8 cellular contexts compared by ENCODE assay signal in genomic region chr4:79042079-79042674, GRCh38.
A peak's percentile ranks its signal among the peaks of the same experiment; 100 is the strongest.
DNase-seq lines count a peak whose midpoint lies in the region; FAIRE-seq and TF ChIP-seq lines count a peak whose summit lies in the region.

No MANE protein-coding gene starts in this region.

- H3K4me3 ChIP-seq in AG09309 (ENCODE audit: control insufficient read depth, low read depth, low read length) (no peak overlapping the region), fibroblast of lung (replicated peaks in 1 of 4; ENCODE audit: control extremely low read depth in 1 of 4, insufficient read depth in 1 of 4, low read depth in 3 of 4, low read length in 4 of 4) (no peak overlapping the region), retinal pigment epithelial cell (ENCODE audit: low read length) (no peak overlapping the region)

- no peak overlapping the region for H3K9ac ChIP-seq in fibroblast of lung (ENCODE audit: insufficient read depth, low read length)

- no peaks in the 10 kb centered on the region for H3K9me3 ChIP-seq in fibroblast of lung (ENCODE audit: control insufficient read depth, insufficient read depth, low read depth, low read length)

- TF ChIP-seq CTCF in AG09309 (IDR thresholded peaks at IDR 0.05; ENCODE audit: control insufficient read depth, insufficient read depth, low read depth, low read length, missing control alignments) = peak; percentile 55
- TF ChIP-seq CTCF in fibroblast of lung (conservative IDR thresholded peaks at IDR 0.05 in 1 of 2, IDR thresholded peaks at IDR 0.05 in 1 of 2; ENCODE audit: low read depth in 1 of 2, low read length in 2 of 2) = peak; percentile 30 to 56
- peak; percentile 62 for TF ChIP-seq CTCF in retinal pigment epithelial cell (conservative IDR thresholded peaks at IDR 0.05; ENCODE audit: low read depth, low read length)

- H3K4me2 ChIP-seq in fibroblast of lung (ENCODE audit: extremely low read depth, insufficient read depth, low read length) = no peak overlapping the region

- no peaks in the 10 kb centered on the region for H3K36me3 ChIP-seq in fibroblast of lung (ENCODE audit: control insufficient read depth, insufficient read depth, low read length)

- no peak for FAIRE-seq in GM19239 (lab: Jason Lieb, UNC)

- DNase-seq in AG09309 (ENCODE audit: low read depth) = no peak
- peak; percentile 24 for DNase-seq in HEK293T (ENCODE audit: extremely low spot score)
- peak; percentile 87 for DNase-seq in OCI-M1 (lab: John Stamatoyannopoulos, UW)
- DNase-seq in fibroblast of lung (ENCODE audit: low read depth in 2 of 2) = peak; percentile 16 to 54
- DNase-seq in retinal pigment epithelial cell (ENCODE audit: low read depth) = no peak
- no peak for DNase-seq in GM19239 (ENCODE audit: insufficient read length, low spot score)
- no peak for DNase-seq in activated CD4-positive, alpha-beta T cell treated with anti-CD3 and anti-CD28 coated beads for 48 hours
- no peak for DNase-seq in GDM1 (lab: John Stamatoyannopoulos, UW)

- no peak overlapping the region for H2AFZ ChIP-seq in fibroblast of lung (ENCODE audit: low read length)

- H3K4me1 ChIP-seq in fibroblast of lung (ENCODE audit: control insufficient read depth, extremely low read depth, insufficient read depth, low read length) = no peaks in the 10 kb centered on the region

- H3K27me3 ChIP-seq in fibroblast of lung (ENCODE audit: control insufficient read depth, insufficient read depth, low read length) = no peaks in the 10 kb centered on the region

- H3K27ac ChIP-seq in fibroblast of lung (ENCODE audit: insufficient read depth, low read length) = no peak overlapping the region

- CTCF ChIA-PET in HEK293T (lab: Yijun Ruan, JAX) = no interaction called here

- H4K20me1 ChIP-seq in fibroblast of lung (ENCODE audit: control insufficient read depth, extremely low read depth, insufficient read depth, low read length) = no peaks in the 10 kb centered on the region

- POLR2A ChIA-PET in HEK293T (lab: Yijun Ruan, JAX) = no interaction called here

- H3K79me2 ChIP-seq in fibroblast of lung (ENCODE audit: control insufficient read depth, insufficient read depth, low read length) = no peaks in the 10 kb centered on the region

TF ChIP-seq in HEK293T, 16 proteins besides CTCF, POLR2A, EP300 and RAD21:
- no peak for TF ChIP-seq CTBP1 (IDR thresholded peaks at IDR 0.05; ENCODE audit: borderline replicate concordance)
- TF ChIP-seq NFRKB (IDR thresholded peaks at IDR 0.05) = no peak
- no peak for TF ChIP-seq HDGF (IDR thresholded peaks at IDR 0.05; ENCODE audit: borderline replicate concordance)
- TF ChIP-seq FOXA1 (IDR thresholded peaks at IDR 0.05) = no peak
- TF ChIP-seq L3MBTL2 (conservative IDR thresholded peaks at IDR 0.05) = no peak
- TF ChIP-seq FOXM1 (IDR thresholded peaks at IDR 0.05; ENCODE audit: borderline replicate concordance) = no peak
- TF ChIP-seq TARDBP (IDR thresholded peaks at IDR 0.05) = no peak
- no peak for TF ChIP-seq ELF4 (IDR thresholded peaks at IDR 0.05)
- no peak for TF ChIP-seq SUZ12 (IDR thresholded peaks at IDR 0.05)
- no peak for TF ChIP-seq PKNOX1 (IDR thresholded peaks at IDR 0.05)
- TF ChIP-seq SP1 (IDR thresholded peaks at IDR 0.05) = no peak

Comparison
In these comparisons a context has a peak if more than half of its experiments do, and no peak if none do; other contexts are left out.
1. DNase-seq: peak in HEK293T (single experiment), OCI-M1 (single experiment) and fibroblast of lung (2 of 2); none in AG09309 (single experiment), retinal pigment epithelial cell (single experiment), GM19239 (single experiment), activated CD4-positive, alpha-beta T cell treated with anti-CD3 and anti-CD28 coated beads for 48 hours (single experiment) and GDM1 (single experiment).
2. Peak in every context shown above with its lines, with median percentiles within 50 percentile points of each other: CTCF ChIP-seq.